ENCODE assay signal across 23 cellular contexts in the genomic region with DNA sequence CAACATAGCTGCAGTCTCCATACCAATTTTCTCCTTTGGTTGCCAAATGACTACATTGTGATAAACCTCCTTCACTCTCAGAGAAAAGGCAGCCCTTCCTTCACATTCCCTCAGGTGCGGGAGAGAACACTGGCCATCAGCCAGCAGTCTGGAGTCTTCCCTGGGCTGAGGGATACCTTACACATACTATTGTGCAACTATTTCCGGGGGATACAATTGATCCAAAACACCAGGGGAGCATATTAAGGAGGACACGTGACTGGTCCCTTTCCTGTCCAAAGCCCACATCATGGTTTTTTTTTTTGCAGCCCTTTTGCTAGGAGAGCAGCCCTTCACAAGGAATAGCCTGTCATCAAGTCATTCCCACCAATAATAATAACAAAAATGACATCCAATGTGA.
A peak's percentile ranks its signal among the peaks of the same experiment; 100 is the strongest.
DNase-seq lines count a peak whose midpoint lies in the region; ATAC-seq, FAIRE-seq and TF ChIP-seq lines count a peak whose summit lies in the region.
"Had no signal": no experiment of that assay in that cellular context is flagged by ENCODE, and none has a peak within 500 bp of the region (broad histone marks: within the 10 kb centered on the region; RNA-seq: fewer than 3 reads in every experiment).

No MANE protein-coding gene starts in this region.

- CTCF ChIA-PET in HepG2 (lab: Yijun Ruan, JAX; ENCODE audit: low intra/inter-chr PET ratio, low total read pairs) (no interaction called here), RWPE1 (lab: Yijun Ruan, JAX) (no interaction called here), SK-N-SH (lab: Yijun Ruan, JAX) (no interaction called here)

- no peaks in the 10 kb centered on the region for H4K20me1 ChIP-seq in HepG2 (ENCODE audit: insufficient read depth, low read length)
- no peaks in the 10 kb centered on the region for H4K20me1 ChIP-seq in SK-N-SH (ENCODE audit: insufficient read depth)

- 6% methylated on average over 3 of the region's 3 CpGs for WGBS in HepG2 (ENCODE audit: low lambda C conversion rate)
- WGBS in right lobe of liver (ENCODE audit: insufficient coverage, low coverage, low lambda C conversion rate, missing lambda C conversion rate) = 57% methylated on average over 3 of the region's 3 CpGs
- WGBS in SK-N-SH (ENCODE audit: low lambda C conversion rate) = 48% methylated on average over 3 of the region's 3 CpGs

- H3K36me3 ChIP-seq in HepG2 (replicated peaks in 1 of 2; ENCODE audit: control insufficient read depth in 1 of 2, insufficient read depth in 2 of 2, low read length in 2 of 2) = no peaks in the 10 kb centered on the region
- H3K36me3 ChIP-seq in right lobe of liver = no peaks in the 10 kb centered on the region
- no peaks in the 10 kb centered on the region for H3K36me3 ChIP-seq in SK-N-SH (replicated peaks in 1 of 2; ENCODE audit: control insufficient read depth in 1 of 2, insufficient read depth in 2 of 2, low read length in 1 of 2)
- H3K36me3 ChIP-seq: BE2C had no signal

- POLR2A ChIA-PET in HepG2 (lab: Yijun Ruan, JAX) (no interaction called here), RWPE1 (lab: Yijun Ruan, JAX; ENCODE audit: low non-redundant PET) (no interaction called here), SK-N-SH (lab: Yijun Ruan, JAX) (no interaction called here)

- TF ChIP-seq CTCF in HepG2 (CRISPR knock-in tag; IDR thresholded peaks at IDR 0.05) = no peak
- TF ChIP-seq CTCF in right lobe of liver (IDR thresholded peaks at IDR 0.05) = no peak
- no peak for TF ChIP-seq CTCF in RWPE1 (conservative IDR thresholded peaks at IDR 0.05; ENCODE audit: low read depth)
- no peak for TF ChIP-seq CTCF in SK-N-SH (IDR thresholded peaks at IDR 0.05)

- no peaks in the 10 kb centered on the region; the same call in 1 of the 2 replicates for H3K9me2 ChIP-seq in SK-N-SH

- H3K4me1 ChIP-seq in HepG2 (ENCODE audit: insufficient read depth, low read length) (no peaks in the 10 kb centered on the region), right lobe of liver (no peaks in the 10 kb centered on the region), SK-N-SH (ENCODE audit: control insufficient read depth in 1 of 2, insufficient read depth in 2 of 2, low read depth in 1 of 2, low read length in 1 of 2) (no peaks in the 10 kb centered on the region)
- H3K4me1 ChIP-seq: BE2C had no signal

- DNase-seq in HepG2 (ENCODE audit: low spot score) (no peak), right lobe of liver (no peak), NCI-H146 (lab: John Stamatoyannopoulos, UW) (peak; percentile 60), RWPE1 (ENCODE audit: low spot score) (peak; percentile 1), NCI-H2107 treated with DMSO at 0.1 percent for 48 hours (lab: John Stamatoyannopoulos, UW; ENCODE audit: unreplicated experiment) (no peak), H4 (ENCODE audit: low spot score) (no peak), SK-N-SH (no peak)
- DNase-seq: ACHN; BE2C; C1 segment of cervical spinal cord; CD4-positive, CD25-positive, alpha-beta regulatory T cell; CD8-positive, alpha-beta memory T cell; COR-L47; DMS 273 treated with DMSO at 0.1 percent for 48 hours; DMS53; DND-41; EL; H7; HFFc6 had no signal

- H3K4me3 ChIP-seq in HepG2 (replicated peaks in 1 of 3; ENCODE audit: insufficient read depth in 1 of 3, low read depth in 2 of 3, low read length in 3 of 3) (no peak overlapping the region), right lobe of liver (no peak overlapping the region), SK-N-SH (ENCODE audit: low read depth in 2 of 2, low read length in 1 of 2) (no peak overlapping the region)
- H3K4me3 ChIP-seq: GM12878 had no signal

- intact Hi-C loops in HepG2 (cut with micrococcal nuclease; ENCODE audit: unreplicated experiment) (no loop called here), right lobe of liver (cut with DNase I) (no loop called here)

- TF ChIP-seq RAD21 in HepG2 (CRISPR knock-in tag; IDR thresholded peaks at IDR 0.05) = no peak
- TF ChIP-seq RAD21 in SK-N-SH (IDR thresholded peaks at IDR 0.05; ENCODE audit: low read length) = no peak

- in situ Hi-C loops in HepG2 (cut with HindIII; ENCODE audit: extremely low pct_ligation_motif_present, low pct_unique_long_range_greater_than_20kb) = no loop called here

- H3K27me3 ChIP-seq in HepG2 (ENCODE audit: control insufficient read depth in 1 of 2, insufficient read depth in 2 of 2, low read length in 2 of 2) (no peaks in the 10 kb centered on the region), right lobe of liver (no peaks in the 10 kb centered on the region), SK-N-SH (ENCODE audit: insufficient read depth) (no peaks in the 10 kb centered on the region)
- H3K27me3 ChIP-seq: BE2C had no signal

- no peak overlapping the region for H3K27ac ChIP-seq in HepG2 (ENCODE audit: extremely low read length, insufficient read depth, low read length)
- no peak overlapping the region for H3K27ac ChIP-seq in right lobe of liver
- H3K27ac ChIP-seq in RWPE1 = no peak overlapping the region
- H3K27ac ChIP-seq in SK-N-SH (ENCODE audit: low read depth in 2 of 2, low read length in 1 of 2) = no peak overlapping the region

- H3K9ac ChIP-seq in HepG2 (ENCODE audit: insufficient read depth, low read depth, low read length) = no peak overlapping the region
- H3K9ac ChIP-seq in SK-N-SH = no peak overlapping the region

- no peak for FAIRE-seq in HepG2 (lab: Jason Lieb, UNC)
- FAIRE-seq: A204.1, GM12878, HTR-8/SVneo had no signal

- ATAC-seq in HepG2 (no peak), right lobe of liver (no peak)
- ATAC-seq: GM12878, HCT116 had no signal

- TF ChIP-seq POLR2A in HepG2 (IDR thresholded peaks at IDR 0.05; ENCODE audit: insufficient read depth in 1 of 2, low read depth in 2 of 2, low read length in 2 of 2) (no peak), right lobe of liver (IDR thresholded peaks at IDR 0.05) (no peak)

- H3F3A ChIP-seq in SK-N-SH (replicated peaks; ENCODE audit: insufficient read depth) = no peaks in the 10 kb centered on the region

- no peak overlapping the region for H2AFZ ChIP-seq in HepG2 (ENCODE audit: low read length)
- H2AFZ ChIP-seq in SK-N-SH (ENCODE audit: low read depth) = no peak overlapping the region

- no peaks in the 10 kb centered on the region for H3K79me2 ChIP-seq in HepG2 (ENCODE audit: insufficient read depth, low read length)
- H3K79me2 ChIP-seq in SK-N-SH (ENCODE audit: insufficient read depth) = no peaks in the 10 kb centered on the region

- H3K9me3 ChIP-seq in HepG2 (ENCODE audit: low read length) (peaks cover 56% of the 10 kb centered on the region), right lobe of liver (no peaks in the 10 kb centered on the region), SK-N-SH (no peaks in the 10 kb centered on the region)
- H3K9me3 ChIP-seq: BE2C had no signal

- no TSS peak for BruUV-seq in HepG2 (replicated peaks; lab: Mats Ljungman, UMichigan)

- TF ChIP-seq EP300 in HepG2 (IDR thresholded peaks at IDR 0.05; ENCODE audit: low read depth in 2 of 2, low read length in 2 of 2) (no peak), HepG2 (CRISPR knock-in tag; IDR thresholded peaks at IDR 0.05; ENCODE audit: borderline replicate concordance) (no peak), SK-N-SH (IDR thresholded peaks at IDR 0.05; ENCODE audit: borderline replicate concordance in 1 of 2, low read depth in 1 of 2, low read length in 1 of 2) (no peak)

- no peak overlapping the region for H3K4me2 ChIP-seq in HepG2 (ENCODE audit: low read depth, low read length)
- H3K4me2 ChIP-seq in SK-N-SH = no peak overlapping the region

TF ChIP-seq in HepG2, 621 proteins besides CTCF, POLR2A, EP300 and RAD21 (continues in another document):
- peak; percentile 40; the same call in 1 of the 2 replicates for TF ChIP-seq CEBPB (IDR thresholded peaks at IDR 0.05; ENCODE audit: borderline replicate concordance, low read depth, low read length)
- TF ChIP-seq, protein P1, sequence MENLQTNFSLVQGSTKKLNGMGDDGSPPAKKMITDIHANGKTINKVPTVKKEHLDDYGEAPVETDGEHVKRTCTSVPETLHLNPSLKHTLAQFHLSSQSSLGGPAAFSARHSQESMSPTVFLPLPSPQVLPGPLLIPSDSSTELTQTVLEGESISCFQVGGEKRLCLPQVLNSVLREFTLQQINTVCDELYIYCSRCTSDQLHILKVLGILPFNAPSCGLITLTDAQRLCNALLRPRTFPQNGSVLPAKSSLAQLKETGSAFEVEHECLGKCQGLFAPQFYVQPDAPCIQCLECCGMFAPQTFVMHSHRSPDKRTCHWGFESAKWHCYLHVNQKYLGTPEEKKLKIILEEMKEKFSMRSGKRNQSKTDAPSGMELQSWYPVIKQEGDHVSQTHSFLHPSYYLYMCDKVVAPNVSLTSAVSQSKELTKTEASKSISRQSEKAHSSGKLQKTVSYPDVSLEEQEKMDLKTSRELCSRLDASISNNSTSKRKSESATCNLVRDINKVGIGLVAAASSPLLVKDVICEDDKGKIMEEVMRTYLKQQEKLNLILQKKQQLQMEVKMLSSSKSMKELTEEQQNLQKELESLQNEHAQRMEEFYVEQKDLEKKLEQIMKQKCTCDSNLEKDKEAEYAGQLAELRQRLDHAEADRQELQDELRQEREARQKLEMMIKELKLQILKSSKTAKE (CRISPR knock-in tag; IDR thresholded peaks at IDR 0.05; ENCODE audit: borderline replicate concordance) = no peak

TF ChIP-seq in SK-N-SH, 30 proteins besides CTCF, POLR2A, EP300 and RAD21:
- TF ChIP-seq ZBTB33 (IDR thresholded peaks at IDR 0.05; ENCODE audit: borderline replicate concordance, low read depth) = no peak
- TF ChIP-seq TEAD4 (IDR thresholded peaks at IDR 0.05; ENCODE audit: borderline replicate concordance, insufficient read depth) = no peak
- no peak for TF ChIP-seq FOSL2 (IDR thresholded peaks at IDR 0.05; ENCODE audit: borderline replicate concordance, low read depth)
- no peak for TF ChIP-seq YY1 (IDR thresholded peaks at IDR 0.05; ENCODE audit: low read depth)
- no peak for TF ChIP-seq SMC3 (IDR thresholded peaks at IDR 0.05; ENCODE audit: low read depth, low read length)
- TF ChIP-seq TAF1 (IDR thresholded peaks at IDR 0.05; ENCODE audit: borderline replicate concordance, low read depth, low read length) = no peak

Comparison
In these comparisons a context has a peak if more than half of its experiments do, and no peak if none do; other contexts are left out.
1. DNase-seq: peak in NCI-H146 (single experiment) and RWPE1 (single experiment); none in HepG2 (single experiment), right lobe of liver (0 of 3), NCI-H2107 treated with DMSO at 0.1 percent for 48 hours (single experiment), H4 (single experiment) and SK-N-SH (single experiment).